8 cellular contexts compared by ENCODE assay signal in genomic region chr1:113452921-113453770, GRCh38.
DNase-seq lines count a peak whose midpoint lies in the region; ATAC-seq and TF ChIP-seq lines count a peak whose summit lies in the region.

No MANE protein-coding gene starts in this region.

- DNase-seq in AG04449 (ENCODE audit: low read depth, low spot score), result no peak
- peak; percentile 11 for DNase-seq in GM10266 (ENCODE audit: extremely low spot score)
- peak; percentile 35 for DNase-seq in NCI-H526 treated with DMSO at 0.1 percent for 48 hours (lab: John Stamatoyannopoulos, UW)
- DNase-seq in cerebellar cortex (ENCODE audit: low spot score), result peak; percentile 18
- DNase-seq in lower lobe of right lung, result no peak
- no peak for DNase-seq in cortex of kidney (lab: John Stamatoyannopoulos, UW)
- DNase-seq in NCI-H748 (lab: John Stamatoyannopoulos, UW; ENCODE audit: unreplicated experiment), result no peak

- H3K27me3 ChIP-seq in lower lobe of right lung (ENCODE audit: low read depth), result no peaks in the 10 kb centered on the region

- no peaks in the 10 kb centered on the region for H3K36me3 ChIP-seq in lower lobe of right lung

- CTCF ChIA-PET in AG04449 (lab: Yijun Ruan, JAX), result interaction anchor here (0.7 to 2.3 kb wide), 18 partner anchors 9 to 733 kb away, joined by 3 to 16 read pairs (median 4); no protein-coding TSS in a partner anchor

- H3K4me1 ChIP-seq in lower lobe of right lung, result peaks cover 17% of the 10 kb centered on the region

- intact Hi-C loops in lower lobe of right lung (cut with DNase I), result no loop called here

- POLR2A ChIA-PET in AG04449 (lab: Yijun Ruan, JAX), result interaction anchor here (0.9 kb wide), 1 partner anchor 64 kb away, joined by 3 read pairs; no protein-coding TSS in a partner anchor

- peak overlapping the region; percentile 25 for H3K27ac ChIP-seq in lower lobe of right lung

- no peaks in the 10 kb centered on the region for H3K9me3 ChIP-seq in lower lobe of right lung

- H3K4me3 ChIP-seq in AG04449 (ENCODE audit: low read depth, low read length), result no peak overlapping the region
- no peak overlapping the region for H3K4me3 ChIP-seq in lower lobe of right lung

- ATAC-seq in lower lobe of right lung (peak; percentile 81 to 88), GM18520 (IDR thresholded peaks at IDR 0.05; ENCODE audit: unreplicated experiment) (no peak)

- TF ChIP-seq CTCF in AG04449 (IDR thresholded peaks at IDR 0.05; ENCODE audit: insufficient read depth, low read length, missing control alignments), result peak; percentile 36
- peak; percentile 32 for TF ChIP-seq CTCF in GM10266 (IDR thresholded peaks at IDR 0.05; ENCODE audit: control insufficient read depth, insufficient read depth, low read depth, missing control alignments)
- peak; percentile 36 for TF ChIP-seq CTCF in lower lobe of right lung (IDR thresholded peaks at IDR 0.05)

Comparison
In these comparisons a context has a peak if more than half of its experiments do, and no peak if none do; other contexts are left out.
1. DNase-seq: peak in GM10266 (single experiment), NCI-H526 treated with DMSO at 0.1 percent for 48 hours (single experiment) and cerebellar cortex (single experiment); none in AG04449 (single experiment), lower lobe of right lung (single experiment), cortex of kidney (single experiment) and NCI-H748 (single experiment).
2. Peak in every context shown above with its lines, with median percentiles within 50 percentile points of each other: CTCF ChIP-seq.